In genomic region chr16:75261590-75262078, GRCh38 we compare ENCODE assay signal across 1 cellular context.
TF ChIP-seq lines count a peak whose summit lies in the region.

No MANE protein-coding gene starts in this region.

TF ChIP-seq in HepG2, 621 proteins besides CTCF, POLR2A, EP300 and RAD21 (continues in another document):
- TF ChIP-seq GATAD2A (CRISPR knock-in tag; IDR thresholded peaks at IDR 0.05) (no peak), FIP1L1 (IDR thresholded peaks at IDR 0.05; ENCODE audit: borderline replicate concordance, insufficient read depth, low read depth, low read length) (no peak), ZNF235 (CRISPR knock-in tag; IDR thresholded peaks at IDR 0.05; ENCODE audit: borderline replicate concordance) (no peak), ZNF280D (CRISPR knock-in tag; IDR thresholded peaks at IDR 0.05) (no peak), IRF9 (CRISPR knock-in tag; IDR thresholded peaks at IDR 0.05; ENCODE audit: borderline replicate concordance) (peak; percentile 9; the same call in 1 of the 2 replicates), ZNF746 (CRISPR knock-in tag; IDR thresholded peaks at IDR 0.05) (no peak), AGO2 (optimal IDR thresholded peaks at IDR 0.05; ENCODE audit: low read depth, low read length) (peak; percentile 85), MTA1 (CRISPR knock-in tag; IDR thresholded peaks at IDR 0.05; ENCODE audit: borderline replicate concordance) (no peak), FOXO4 (CRISPR knock-in tag; conservative IDR thresholded peaks at IDR 0.05) (0 out of 2 replicates have a peak, but pooled peaks have one; percentile 62), HINFP (CRISPR knock-in tag; IDR thresholded peaks at IDR 0.05; ENCODE audit: low read depth) (0 out of 2 replicates have a peak, but pooled peaks have one; percentile 3), ZFP36L2 (CRISPR knock-in tag; IDR thresholded peaks at IDR 0.05) (no peak), ZNF205 (CRISPR knock-in tag; IDR thresholded peaks at IDR 0.05) (no peak), ZNF629 (CRISPR knock-in tag; conservative IDR thresholded peaks at IDR 0.05) (peak; percentile 15; the same call in 1 of the 2 replicates), HIC2 (CRISPR knock-in tag; IDR thresholded peaks at IDR 0.05; ENCODE audit: low read depth) (0 out of 2 replicates have a peak, but pooled peaks have one; percentile 30), THAP9 (CRISPR knock-in tag; IDR thresholded peaks at IDR 0.05; ENCODE audit: borderline replicate concordance) (peak; percentile 51; the same call in 1 of the 2 replicates), SIX4 (CRISPR knock-in tag; IDR thresholded peaks at IDR 0.05) (peak; percentile 6; the same call in 1 of the 2 replicates), ZNF839 (CRISPR knock-in tag; IDR thresholded peaks at IDR 0.05; ENCODE audit: borderline replicate concordance) (no peak), RBFOX2 (IDR thresholded peaks at IDR 0.05; ENCODE audit: low read depth, low read length) (peak; percentile 8), MEIS1 (CRISPR knock-in tag; IDR thresholded peaks at IDR 0.05; ENCODE audit: borderline replicate concordance) (0 out of 2 replicates have a peak, but pooled peaks have one; percentile 16), ZNF451 (CRISPR knock-in tag; IDR thresholded peaks at IDR 0.05) (no peak), NFE2L1 (CRISPR knock-in tag; IDR thresholded peaks at IDR 0.05; ENCODE audit: borderline replicate concordance) (no peak), PITX1 (CRISPR knock-in tag; IDR thresholded peaks at IDR 0.05) (0 out of 2 replicates have a peak, but pooled peaks have one; percentile 16), DBP (CRISPR knock-in tag; IDR thresholded peaks at IDR 0.05; ENCODE audit: not compliant biosample characterization) (no peak), ZNF83 (CRISPR knock-in tag; IDR thresholded peaks at IDR 0.05; ENCODE audit: borderline replicate concordance) (0 out of 2 replicates have a peak, but pooled peaks have one; percentile 24), CHCHD3 (CRISPR knock-in tag; IDR thresholded peaks at IDR 0.05) (0 out of 2 replicates have a peak, but pooled peaks have one; percentile 35), PBX3 (CRISPR knock-in tag; IDR thresholded peaks at IDR 0.05; ENCODE audit: borderline replicate concordance) (no peak), CREBL2 (CRISPR knock-in tag; IDR thresholded peaks at IDR 0.05; ENCODE audit: borderline replicate concordance) (no peak), FOXK2 (IDR thresholded peaks at IDR 0.05) (no peak), ZNF329 (CRISPR knock-in tag; IDR thresholded peaks at IDR 0.05; ENCODE audit: low read depth) (no peak), KLF12 (CRISPR knock-in tag; IDR thresholded peaks at IDR 0.05; ENCODE audit: borderline replicate concordance) (no peak), ZNF782 (CRISPR knock-in tag; IDR thresholded peaks at IDR 0.05; ENCODE audit: borderline replicate concordance) (no peak; the same call in 1 of the 2 replicates), RFX3 (CRISPR knock-in tag; IDR thresholded peaks at IDR 0.05) (no peak), ZNF224 (CRISPR knock-in tag; IDR thresholded peaks at IDR 0.05) (peak; percentile 61; the same call in 1 of the 2 replicates), AGO1 (IDR thresholded peaks at IDR 0.05; ENCODE audit: low read depth, low read length, poor library complexity, severe bottlenecking) (peak; percentile 28), ZBTB34 (CRISPR knock-in tag; IDR thresholded peaks at IDR 0.05) (no peak), CBFB (CRISPR knock-in tag; IDR thresholded peaks at IDR 0.05) (no peak), ZNF12 (CRISPR knock-in tag; IDR thresholded peaks at IDR 0.05) (no peak), ZNF441 (CRISPR knock-in tag; IDR thresholded peaks at IDR 0.05; ENCODE audit: borderline replicate concordance) (no peak), ZNF343 (CRISPR knock-in tag; IDR thresholded peaks at IDR 0.05) (0 out of 2 replicates have a peak, but pooled peaks have one; percentile 20), ZNF354B (CRISPR knock-in tag; IDR thresholded peaks at IDR 0.05) (no peak), ATRX (CRISPR knock-in tag; IDR thresholded peaks at IDR 0.05; ENCODE audit: borderline replicate concordance) (no peak), ZBTB7B (CRISPR knock-in tag; IDR thresholded peaks at IDR 0.05) (peak; percentile 13; the same call in 1 of the 2 replicates)
- TF ChIP-seq, protein P1, sequence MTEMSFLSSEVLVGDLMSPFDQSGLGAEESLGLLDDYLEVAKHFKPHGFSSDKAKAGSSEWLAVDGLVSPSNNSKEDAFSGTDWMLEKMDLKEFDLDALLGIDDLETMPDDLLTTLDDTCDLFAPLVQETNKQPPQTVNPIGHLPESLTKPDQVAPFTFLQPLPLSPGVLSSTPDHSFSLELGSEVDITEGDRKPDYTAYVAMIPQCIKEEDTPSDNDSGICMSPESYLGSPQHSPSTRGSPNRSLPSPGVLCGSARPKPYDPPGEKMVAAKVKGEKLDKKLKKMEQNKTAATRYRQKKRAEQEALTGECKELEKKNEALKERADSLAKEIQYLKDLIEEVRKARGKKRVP (CRISPR knock-in tag; IDR thresholded peaks at IDR 0.05), result no peak
